ENCODE assay signal across 33 cellular contexts in the genomic region with DNA sequence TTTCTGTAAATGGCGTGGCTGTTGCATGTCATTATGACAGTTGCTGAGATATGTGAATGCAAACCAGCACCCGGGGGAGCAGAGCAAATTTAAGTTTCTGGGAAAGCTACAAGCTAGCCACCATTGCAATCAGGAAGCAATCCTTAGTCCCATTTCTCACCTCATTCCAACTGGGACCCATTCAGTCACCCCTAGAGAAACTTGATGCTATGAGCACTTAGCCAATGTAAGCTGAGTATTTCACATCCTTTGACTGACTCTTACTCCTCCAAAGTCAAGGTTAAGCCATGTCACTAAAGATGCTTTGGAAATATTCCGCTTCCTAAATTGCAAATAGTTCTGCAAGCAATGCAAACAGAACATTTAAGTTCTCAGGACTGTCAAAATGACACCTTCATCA.
"Had no signal": no experiment of that assay in that cellular context is flagged by ENCODE, and none has a peak within 500 bp of the region (broad histone marks: within the 10 kb centered on the region; RNA-seq: fewer than 3 reads in every experiment).

No MANE protein-coding gene starts in this region.

- H3K4me3 ChIP-seq: adrenal gland, ascending aorta, body of pancreas, breast epithelium, cardiac muscle cell had no signal

- H3K4me1 ChIP-seq: breast epithelium had no signal

- DNase-seq: activated effector memory CD4-positive, alpha-beta T cell treated with anti-CD3 and anti-CD28 coated beads, Interleukin-2, amount 50 U/mL, for 16 hours; activated effector memory CD4-positive, alpha-beta T cell treated with Interleukin-2 at 50 U/mL for 16 hours; activated gamma-delta T cell; activated gamma-delta T cell treated with Interleukin-2 at 50 U/mL for 16 hours; activated naive CD4-positive, alpha-beta T cell; activated naive CD4-positive, alpha-beta T cell treated with anti-CD3 and anti-CD28 coated beads for 36 hours; activated naive CD4-positive, alpha-beta T cell treated with anti-CD3 and anti-CD28 coated beads, Interleukin-2, amount 10 ng/mL, durations not matched to agents 7 days and 5 days; activated naive CD4-positive, alpha-beta T cell treated with anti-CD3 and anti-CD28 coated beads, Interleukin-2, amount 50 U/mL, for 16 hours; activated naive CD4-positive, alpha-beta T cell treated with Interleukin-2 at 50 U/mL for 16 hours; activated naive CD8-positive, alpha-beta T cell treated with anti-CD3 and anti-CD28 coated beads for 36 hours; activated naive CD8-positive, alpha-beta T cell treated with anti-CD3 and anti-CD28 coated beads, Interleukin-2, amount 10 ng/mL, durations not matched to agents 7 days and 5 days; activated naive CD8-positive, alpha-beta T cell treated with anti-CD3 and anti-CD28 coated beads, Interleukin-2, amount 50 U/mL, for 24 hours; activated T-cell treated with anti-CD3 and anti-CD28 coated beads, Interleukin-2, amount 50 U/mL, for 1 hour; activated T-cell treated with anti-CD3 and anti-CD28 coated beads, Interleukin-2, amount 50 U/mL, for 24 hours; activated T-cell treated with anti-CD3 and anti-CD28 coated beads, Interleukin-2, amount 50 U/mL, for 4 hours; activated T-cell treated with anti-CD3 and anti-CD28 coated beads, Interleukin-2, amount 50 U/mL, for 48 hours; activated T-cell treated with anti-CD3 and anti-CD28 coated beads, Interleukin-2, amount 50 U/mL, for 72 hours; adrenal gland; amniotic stem cell; amygdala; anterior cingulate cortex; aorta; body of pancreas; brain microvascular endothelial cell; central memory CD4-positive, alpha-beta T cell; cerebellar nuclear complex had no signal

- H3K27ac ChIP-seq: adrenal gland, ascending aorta, body of pancreas, brain microvascular endothelial cell, breast epithelium, cardiac muscle cell had no signal

- FAIRE-seq: astrocyte, bronchial epithelial cell had no signal

- H3K36me3 ChIP-seq: adrenal gland, ascending aorta, brain microvascular endothelial cell, breast epithelium, cardiac muscle cell had no signal

- H3K9me3 ChIP-seq: adrenal gland, ascending aorta, body of pancreas, breast epithelium had no signal

- H3K27me3 ChIP-seq: adrenal gland, ascending aorta, body of pancreas, brain microvascular endothelial cell, breast epithelium, cardiac muscle cell had no signal

- ATAC-seq: activated naive CD4-positive, alpha-beta T cell treated with anti-CD3 and anti-CD28 coated beads, Interleukin-2, amount 50 U/mL, for 72 hours; activated naive CD8-positive, alpha-beta T cell treated with anti-CD3 and anti-CD28 coated beads, Interleukin-2, amount 50 U/mL, for 24 hours; activated T-cell treated with anti-CD3 and anti-CD28 coated beads, Interleukin-2, amount 50 U/mL, for 4 hours; activated T-cell treated with anti-CD3 and anti-CD28 coated beads, Interleukin-2, amount 50 U/mL, for 72 hours; activated T-helper 17 cell treated with anti-CD3 and anti-CD28 coated beads, Interleukin-2, amount 50 U/mL, for 72 hours; body of pancreas had no signal
